Comparison of ENCODE assay signal across 22 cellular contexts in the genomic region with DNA sequence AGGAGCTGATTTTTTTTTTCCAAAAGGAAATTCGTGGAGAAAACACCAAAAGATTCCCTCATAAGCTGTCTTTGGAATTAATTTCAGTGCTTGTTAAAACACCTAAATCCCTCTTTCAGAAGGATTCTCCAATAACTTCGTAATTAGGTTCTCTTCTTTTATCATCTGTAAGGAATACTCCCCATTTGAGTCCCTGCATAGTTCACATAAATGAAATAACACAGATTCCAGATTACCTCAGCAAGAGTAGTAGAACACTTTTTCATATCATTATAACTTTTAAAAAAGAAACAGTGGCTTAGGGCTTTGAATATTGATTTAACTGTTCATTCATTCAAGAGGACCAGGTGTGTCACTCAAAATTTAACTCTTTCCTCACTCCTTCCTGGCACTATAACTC. TPM values are rescaled to one million over a fixed set of nuclear protein-coding genes. Genes with fewer than 3 reads are reported as not detected.
A peak's percentile ranks its signal among the peaks of the same experiment; 100 is the strongest.
DNase-seq lines count a peak whose midpoint lies in the region; FAIRE-seq and TF ChIP-seq lines count a peak whose summit lies in the region.
"Had no signal": no experiment of that assay in that cellular context is flagged by ENCODE, and none has a peak within 500 bp of the region (broad histone marks: within the 10 kb centered on the region; RNA-seq: fewer than 3 reads in every experiment).

No MANE protein-coding gene starts in this region.

- intact Hi-C loops in lower leg skin (cut with DNase I; ENCODE audit: low total_unique reads) (no loop called here), kidney (cut with DNase I) (no loop called here)

- H3K4me1 ChIP-seq in kidney (ENCODE audit: control insufficient read depth in 1 of 2, insufficient read depth in 1 of 2, low read depth in 1 of 2, low read length in 2 of 2): peaks cover 0 to 11% of the 10 kb centered on the region in 2 donors
- H3K4me1 ChIP-seq: ascending aorta had no signal

- peak; percentile 6 for DNase-seq in ACHN
- peak; percentile 21 for DNase-seq in HTR-8/SVneo (ENCODE audit: insufficient read length, low spot score)
- DNase-seq in fibroblast of pulmonary artery (ENCODE audit: low read depth): peak; percentile 16
- peak; percentile 10 for DNase-seq in non-pigmented ciliary epithelial cell (ENCODE audit: low read depth)
- no peak for DNase-seq in lower leg skin (ENCODE audit: low spot score in 2 of 2)
- DNase-seq in kidney: no peak
- DNase-seq in NCI-H1694 (lab: John Stamatoyannopoulos, UW): no peak
- DNase-seq in AML-193 (lab: John Stamatoyannopoulos, UW): no peak
- DNase-seq: activated CD4-positive, alpha-beta memory T cell treated with anti-CD3 and anti-CD28 coated beads for 36 hours; activated CD4-positive, CD25-positive, alpha-beta regulatory T cell treated with anti-CD3 and anti-CD28 coated beads, Interleukin-2, amount 50 U/mL, for 72 hours; BE2C; DMS53; GDM1; KBM-7; left ventricle myocardium superior; NCI-H1105 treated with DMSO at 0.1 percent for 48 hours; NCI-H2029 treated with DMSO at 0.1 percent for 48 hours; T-helper 17 cell had no signal

- no peaks in the 10 kb centered on the region for H3K9me3 ChIP-seq in kidney (ENCODE audit: control insufficient read depth in 1 of 2, low read length in 2 of 2)
- H3K9me3 ChIP-seq: ascending aorta, BE2C, vagina had no signal

- TF ChIP-seq CTCF in fibroblast of pulmonary artery (IDR thresholded peaks at IDR 0.05; ENCODE audit: low read length, missing control alignments): no peak
- no peak for TF ChIP-seq CTCF in lower leg skin (IDR thresholded peaks at IDR 0.05)
- no peak for TF ChIP-seq CTCF in kidney (IDR thresholded peaks at IDR 0.05; ENCODE audit: borderline replicate concordance, extremely low read depth, insufficient read depth)

- FAIRE-seq in HTR-8/SVneo (lab: Jason Lieb, UNC) (no peak), kidney (lab: Jason Lieb, UNC) (no peak)

- H3K27ac ChIP-seq in kidney (ENCODE audit: low read depth in 2 of 2, low read length in 2 of 2): no peak overlapping the region
- H3K27ac ChIP-seq: ascending aorta, SK-N-MC, vagina had no signal

- no peak overlapping the region for H3K4me3 ChIP-seq in fibroblast of pulmonary artery (replicated peaks; ENCODE audit: low read depth, low read length)
- no peak overlapping the region for H3K4me3 ChIP-seq in lower leg skin (ENCODE audit: low read depth, poor library complexity, severe bottlenecking)
- no peak overlapping the region for H3K4me3 ChIP-seq in kidney (ENCODE audit: low read length in 2 of 2)
- H3K4me3 ChIP-seq: ascending aorta, SK-N-MC, vagina had no signal

- in situ Hi-C loops in ACHN (cut with HindIII; ENCODE audit: low pct_ligation_motif_present, low pct_unique_long_range_greater_than_20kb, low sequenced_read_pairs): no loop called here

- WGBS in lower leg skin, 2 donors: 53 to 61% methylated on average over 2 of the region's 2 CpGs

- TF ChIP-seq POLR2A in lower leg skin (IDR thresholded peaks at IDR 0.05): no peak

- H3K9ac ChIP-seq in kidney (ENCODE audit: low read length in 2 of 2): no peak overlapping the region

- H3K36me3 ChIP-seq in kidney (ENCODE audit: control insufficient read depth in 1 of 2, insufficient read depth in 2 of 2, low read length in 2 of 2): no peaks in the 10 kb centered on the region
- H3K36me3 ChIP-seq: ascending aorta, BE2C, vagina had no signal

RNA-seq across cellular contexts. Expression of a gene that starts 55.5 kb away (rescaled TPM):
- total RNA-seq in lower leg skin (1 to 10 TPM; 1.4 to 5.9 (median 2.8) TPM), kidney (4.6 TPM)
- 4.6 TPM for polyA plus RNA-seq in kidney (ENCODE audit: insufficient read depth, low read depth, low replicate concordance)
- total RNA-seq: activated CD4-positive, alpha-beta memory T cell treated with anti-CD3 and anti-CD28 coated beads for 36 hours; HT-29; T-helper 17 cell had no signal

Comparison
In these comparisons a context has a peak if more than half of its experiments do, and no peak if none do; other contexts are left out.
1. DNase-seq: peak in ACHN (single experiment), HTR-8/SVneo (single experiment), fibroblast of pulmonary artery (single experiment) and non-pigmented ciliary epithelial cell (single experiment); none in lower leg skin (0 of 2), kidney (single experiment), NCI-H1694 (single experiment) and AML-193 (0 of 2).